Comparison of ENCODE assay signal across 14 cellular contexts in the genomic region with DNA sequence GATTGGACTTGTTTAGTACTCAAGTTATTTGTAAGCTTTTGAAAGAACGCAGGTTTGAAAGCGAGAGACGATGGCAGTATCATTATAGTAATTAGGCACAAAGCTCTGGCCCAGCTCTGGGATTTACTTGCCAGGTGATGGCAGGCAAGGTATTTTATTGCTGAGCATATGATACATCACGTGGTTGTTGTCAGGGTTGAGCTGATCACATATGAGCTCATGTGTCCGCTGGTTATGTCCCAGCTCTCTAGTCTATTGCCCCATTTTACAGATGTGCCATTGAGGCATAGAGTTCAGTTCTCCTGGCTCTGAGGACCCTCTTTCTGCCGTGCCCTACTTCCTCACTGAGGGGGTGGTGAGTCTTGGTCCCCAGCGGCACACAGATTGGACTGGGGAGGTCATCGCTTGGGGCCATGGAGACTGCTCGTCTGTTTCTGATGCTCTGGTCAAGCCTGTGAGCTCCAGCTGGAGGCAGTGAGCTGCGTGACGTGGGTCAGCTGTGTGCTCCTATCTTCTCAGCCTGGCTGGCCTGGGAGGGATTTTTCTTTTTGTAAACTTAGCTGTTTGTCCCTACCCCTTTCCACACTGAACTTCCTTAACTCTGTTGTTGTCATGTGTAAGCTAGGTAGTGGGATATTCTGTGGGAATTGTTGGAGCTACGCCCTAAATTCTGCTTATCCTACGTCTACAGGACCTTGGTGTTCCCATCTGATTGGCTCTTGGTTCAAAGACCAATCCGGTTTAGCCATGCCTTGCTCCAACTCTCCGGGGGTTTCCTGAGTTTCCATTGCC. TPM values are rescaled to one million over a fixed set of nuclear protein-coding genes. Genes with fewer than 3 reads are reported as not detected.
A peak's percentile ranks its signal among the peaks of the same experiment; 100 is the strongest.
DNase-seq lines count a peak whose midpoint lies in the region; ATAC-seq, FAIRE-seq and TF ChIP-seq lines count a peak whose summit lies in the region.
"Had no signal": no experiment of that assay in that cellular context is flagged by ENCODE, and none has a peak within 500 bp of the region (broad histone marks: within the 10 kb centered on the region; RNA-seq: fewer than 3 reads in every experiment).

No MANE protein-coding gene starts in this region.

- H3K9ac ChIP-seq in HepG2 (ENCODE audit: insufficient read depth, low read depth, low read length) (no peak overlapping the region), fibroblast of lung (ENCODE audit: insufficient read depth, low read length) (no peak overlapping the region)

- H4K20me1 ChIP-seq in HepG2 (ENCODE audit: insufficient read depth, low read length) (no peaks in the 10 kb centered on the region), fibroblast of lung (ENCODE audit: control insufficient read depth, extremely low read depth, insufficient read depth, low read length) (no peaks in the 10 kb centered on the region), osteoblast (ENCODE audit: insufficient read depth, low read length) (peaks cover 9% of the 10 kb centered on the region)

- TF ChIP-seq EP300 in HepG2 (IDR thresholded peaks at IDR 0.05; ENCODE audit: low read depth in 2 of 2, low read length in 2 of 2) (no peak), HepG2 (CRISPR knock-in tag; IDR thresholded peaks at IDR 0.05; ENCODE audit: borderline replicate concordance) (no peak)

- POLR2A ChIA-PET in HepG2 (lab: Yijun Ruan, JAX), result no interaction called here

- no peak for TF ChIP-seq RAD21 in HepG2 (CRISPR knock-in tag; IDR thresholded peaks at IDR 0.05)

- H3K36me3 Mint-ChIP-seq in T-helper 17 cell (ENCODE audit: low read depth), result peaks cover 2% of the 10 kb centered on the region

- intact Hi-C loops in HepG2 (cut with micrococcal nuclease; ENCODE audit: unreplicated experiment), result no loop called here
- intact Hi-C loops in right lobe of liver (cut with DNase I), result no loop called here

- no peak overlapping the region for H3K4me3 Mint-ChIP-seq in T-helper 17 cell
- H3K4me3 Mint-ChIP-seq: activated B cell treated with CpG ODN at 0.5 μM for 24 hours, endodermal cell had no signal

- peaks cover 53% of the 10 kb centered on the region for H3K27me3 Mint-ChIP-seq in T-helper 17 cell

- peaks cover 3% of the 10 kb centered on the region; the same call in 1 of the 2 replicates for H3K4me1 ChIP-seq in HepG2 (ENCODE audit: insufficient read depth, low read length)
- H3K4me1 ChIP-seq in right lobe of liver, result peaks cover 0 to 11% (median 5%) of the 10 kb centered on the region in 4 donors
- H3K4me1 ChIP-seq in fibroblast of lung (ENCODE audit: control insufficient read depth, extremely low read depth, insufficient read depth, low read length), result peaks cover 12% of the 10 kb centered on the region
- peaks cover 33% of the 10 kb centered on the region for H3K4me1 ChIP-seq in osteoblast (ENCODE audit: insufficient read depth, low read length)
- H3K4me1 ChIP-seq in HAP-1, result peaks cover 4% of the 10 kb centered on the region; the same call in 1 of the 2 replicates

- H3K27ac Mint-ChIP-seq in T-helper 17 cell, result no peak overlapping the region
- H3K27ac Mint-ChIP-seq: activated B cell treated with CpG ODN at 0.5 μM for 24 hours, endodermal cell had no signal

- no peaks in the 10 kb centered on the region for H3K79me2 ChIP-seq in HepG2 (ENCODE audit: insufficient read depth, low read length)
- H3K79me2 ChIP-seq in fibroblast of lung (ENCODE audit: control insufficient read depth, insufficient read depth, low read length), result peaks cover 12% of the 10 kb centered on the region
- peaks cover 64% of the 10 kb centered on the region for H3K79me2 ChIP-seq in osteoblast (ENCODE audit: insufficient read depth, low read length)

- H3K4me3 ChIP-seq in HepG2 (replicated peaks in 1 of 3; ENCODE audit: insufficient read depth in 1 of 3, low read depth in 2 of 3, low read length in 3 of 3), result no peak overlapping the region
- H3K4me3 ChIP-seq in right lobe of liver, result no peak overlapping the region
- H3K4me3 ChIP-seq in fibroblast of lung (replicated peaks in 1 of 4; ENCODE audit: control extremely low read depth in 1 of 4, insufficient read depth in 1 of 4, low read depth in 3 of 4, low read length in 4 of 4), result no peak overlapping the region
- peak overlapping the region; percentile 80 for H3K4me3 ChIP-seq in osteoblast (ENCODE audit: insufficient read depth, low read length)
- H3K4me3 ChIP-seq in HAP-1, result no peak overlapping the region
- H3K4me3 ChIP-seq: SK-N-MC, upper lobe of left lung had no signal

- H2AFZ ChIP-seq in HepG2 (ENCODE audit: low read length), result no peak overlapping the region
- H2AFZ ChIP-seq in fibroblast of lung (ENCODE audit: low read length), result no peak overlapping the region
- H2AFZ ChIP-seq in osteoblast (ENCODE audit: low read length), result peak overlapping the region; percentile 7

- CTCF ChIA-PET in HepG2 (lab: Yijun Ruan, JAX; ENCODE audit: low intra/inter-chr PET ratio, low total read pairs), result no interaction called here

- no peaks in the 10 kb centered on the region for H3K9me3 ChIP-seq in HepG2 (ENCODE audit: low read length)
- H3K9me3 ChIP-seq in right lobe of liver, result no peaks in the 10 kb centered on the region
- H3K9me3 ChIP-seq in fibroblast of lung (ENCODE audit: control insufficient read depth, insufficient read depth, low read depth, low read length), result no peaks in the 10 kb centered on the region
- no peaks in the 10 kb centered on the region for H3K9me3 ChIP-seq in osteoblast (ENCODE audit: low read depth, low read length)
- H3K9me3 ChIP-seq in T-helper 17 cell (ENCODE audit: control insufficient read depth, low read length, poor library complexity, severe bottlenecking), result no peaks in the 10 kb centered on the region
- H3K9me3 ChIP-seq in HAP-1, result no peaks in the 10 kb centered on the region
- H3K9me3 ChIP-seq: upper lobe of left lung had no signal

- peaks cover 1 to 14% of the 10 kb centered on the region in 2 experiments; a peak in 3 of 5 replicates for H3K27me3 ChIP-seq in HepG2 (ENCODE audit: control insufficient read depth in 1 of 2, insufficient read depth in 2 of 2, low read length in 2 of 2)
- H3K27me3 ChIP-seq in right lobe of liver, result peaks cover 0 to 11% of the 10 kb centered on the region in 2 donors
- no peaks in the 10 kb centered on the region for H3K27me3 ChIP-seq in fibroblast of lung (ENCODE audit: control insufficient read depth, insufficient read depth, low read length)
- H3K27me3 ChIP-seq in osteoblast (ENCODE audit: insufficient read depth, low read length), result no peaks in the 10 kb centered on the region
- H3K27me3 ChIP-seq in HAP-1 (ENCODE audit: low read depth), result no peaks in the 10 kb centered on the region

- DNase-seq in HepG2 (ENCODE audit: low spot score) (no peak), right lobe of liver (no peak), fibroblast of lung (ENCODE audit: low read depth in 2 of 2) (peak in 1 of 2 donors; percentile 21), osteoblast (ENCODE audit: insufficient read length, low spot score, missing footprints) (peak; percentile 83), T-helper 17 cell (no peak), HAP-1 (ENCODE audit: low spot score in 2 of 2) (no peak)
- DNase-seq in activated CD4-positive, CD25-positive, alpha-beta regulatory T cell (lab: John Stamatoyannopoulos, UW), result no peak
- DNase-seq: activated B cell treated with CpG ODN at 0.5 μM for 24 hours; activated CD8-positive, alpha-beta memory T cell treated with anti-CD3 and anti-CD28 coated beads, Interleukin-2, amount 50 U/mL, for 48 hours; NCI-H1694 had no signal

- TF ChIP-seq CTCF in HepG2 (CRISPR knock-in tag; IDR thresholded peaks at IDR 0.05) (no peak), right lobe of liver (IDR thresholded peaks at IDR 0.05) (no peak), fibroblast of lung (conservative IDR thresholded peaks at IDR 0.05 in 1 of 2, IDR thresholded peaks at IDR 0.05 in 1 of 2; ENCODE audit: low read depth in 1 of 2, low read length in 2 of 2) (no peak), osteoblast (IDR thresholded peaks at IDR 0.05; ENCODE audit: extremely low read depth, low read depth, low read length) (no peak)

- in situ Hi-C loops in HepG2 (cut with HindIII; ENCODE audit: extremely low pct_ligation_motif_present, low pct_unique_long_range_greater_than_20kb), result no loop called here
- in situ Hi-C loops in HAP-1 (cut with MboI; ENCODE audit: low sequenced_read_pairs), result no loop called here

- no peak for FAIRE-seq in HepG2 (lab: Jason Lieb, UNC)

- 36% methylated on average over 13 of the region's 15 CpGs for WGBS in HepG2 (ENCODE audit: low lambda C conversion rate)
- 50% methylated on average over 12 of the region's 15 CpGs for WGBS in right lobe of liver (ENCODE audit: insufficient coverage, low coverage, low lambda C conversion rate, missing lambda C conversion rate)

- ATAC-seq in HepG2 (no peak), right lobe of liver (no peak), T-helper 17 cell (no peak), HG03097 (IDR thresholded peaks at IDR 0.05; ENCODE audit: low FRiP score, unreplicated experiment) (no peak)

- no peak overlapping the region for H3K27ac ChIP-seq in HepG2 (ENCODE audit: extremely low read length, insufficient read depth, low read length)
- no peak overlapping the region for H3K27ac ChIP-seq in right lobe of liver
- peak overlapping the region; percentile 70 for H3K27ac ChIP-seq in fibroblast of lung (ENCODE audit: insufficient read depth, low read length)
- peak overlapping the region; percentile 92 for H3K27ac ChIP-seq in osteoblast (ENCODE audit: low read depth, low read length)
- H3K27ac ChIP-seq: SK-N-MC, upper lobe of left lung had no signal

- BruUV-seq in HepG2 (replicated peaks; lab: Mats Ljungman, UMichigan), result no TSS peak

- H3K36me3 ChIP-seq in HepG2 (replicated peaks in 1 of 2; ENCODE audit: control insufficient read depth in 1 of 2, insufficient read depth in 2 of 2, low read length in 2 of 2) (no peaks in the 10 kb centered on the region), right lobe of liver (no peaks in the 10 kb centered on the region), fibroblast of lung (ENCODE audit: control insufficient read depth, insufficient read depth, low read length) (no peaks in the 10 kb centered on the region), osteoblast (ENCODE audit: insufficient read depth, low read length) (peaks cover 12% of the 10 kb centered on the region), HAP-1 (replicated peaks) (no peaks in the 10 kb centered on the region)
- H3K36me3 ChIP-seq: upper lobe of left lung had no signal

- no peak overlapping the region for H3K4me2 ChIP-seq in HepG2 (ENCODE audit: low read depth, low read length)
- H3K4me2 ChIP-seq in fibroblast of lung (ENCODE audit: extremely low read depth, insufficient read depth, low read length), result peak overlapping the region; percentile 52
- peak overlapping the region; percentile 89 for H3K4me2 ChIP-seq in osteoblast (ENCODE audit: insufficient read depth, low read length)

- H3K4me1 Mint-ChIP-seq in T-helper 17 cell, result peaks cover 12% of the 10 kb centered on the region

- no peak for TF ChIP-seq POLR2A in HepG2 (IDR thresholded peaks at IDR 0.05; ENCODE audit: insufficient read depth in 1 of 2, low read depth in 2 of 2, low read length in 2 of 2)
- TF ChIP-seq POLR2A in right lobe of liver (IDR thresholded peaks at IDR 0.05), result no peak

RNA-seq across cellular contexts. Expression of gene NXNL2, which starts 2.2 kb away (rescaled TPM):
- total RNA-seq in HepG2 (2016; rRNA removed; fragmentation: Illumina TruSeq; extraction: Trizol) (not detected in 2 replicates), right lobe of liver (not detected), fibroblast of lung (0.77 and 1.3 TPM in 2 replicates), osteoblast (3.3 and 7.4 TPM in 2 replicates), T-helper 17 cell (not detected)
- total RNA-seq in HepG2 (2016; cell fraction: cytosol; rRNA removed; fragmentation: Illumina TruSeq; extraction: Trizol; ENCODE audit: low read depth), result not detected in 2 replicates
- total RNA-seq in HepG2 (2016; cell fraction: insoluble cytoplasmic fraction; rRNA removed; fragmentation: Illumina TruSeq; extraction: Trizol), result not detected in 2 replicates
- total RNA-seq in HepG2 (2016; cell fraction: membrane; rRNA removed; fragmentation: Illumina TruSeq; extraction: Trizol), result not detected in 2 replicates
- not detected in 2 replicates for total RNA-seq in HepG2 (2016; cell fraction: nucleus; rRNA removed; fragmentation: Illumina TruSeq; extraction: Trizol)
- polyA plus RNA-seq in HepG2 (2011; rRNA removed) (not detected in 2 replicates), fibroblast of lung (0.44 and 0.50 TPM in 2 replicates)
- polyA plus RNA-seq in HepG2 (2011; cell fraction: cytosol; rRNA removed), result not detected in 2 replicates
- polyA plus RNA-seq in HepG2 (2011; cell fraction: nucleus; rRNA removed), result not detected in 2 replicates
- polyA plus RNA-seq in HepG2 (2012), result not detected in 2 replicates
- polyA plus RNA-seq in HepG2 (2016; cell fraction: cytosol; fragmentation: Illumina TruSeq; extraction: Trizol; ENCODE audit: low read depth), result not detected in 2 replicates
- not detected in 2 replicates for polyA plus RNA-seq in HepG2 (2016; cell fraction: insoluble cytoplasmic fraction; fragmentation: Illumina TruSeq; extraction: Trizol; ENCODE audit: low read depth)
- polyA plus RNA-seq in HepG2 (2016; cell fraction: membrane; fragmentation: Illumina TruSeq; extraction: Trizol; ENCODE audit: low read depth), result not detected in 2 replicates
- polyA plus RNA-seq in HepG2 (2016; cell fraction: nucleus; fragmentation: Illumina TruSeq; extraction: Trizol; ENCODE audit: insufficient read depth, low read depth), result not detected in 2 replicates
- polyA minus RNA-seq in HepG2 (2011; rRNA and poly(A)+ RNA removed; ENCODE audit: low replicate concordance), result 1.3 TPM in 1 of 2 replicates, not detected in the other
- polyA minus RNA-seq in HepG2 (2011; cell fraction: cytosol; rRNA and poly(A)+ RNA removed), result not detected in 2 replicates
- polyA minus RNA-seq in HepG2 (2011; cell fraction: nucleus; rRNA and poly(A)+ RNA removed), result not detected in 2 replicates
- polyA plus RNA-seq in fibroblast of lung (2012), result 0.45 and 0.92 TPM in 2 replicates
- 0.41 TPM in 1 of 2 replicates, not detected in the other for polyA minus RNA-seq in fibroblast of lung (ENCODE audit: low replicate concordance)
- total RNA-seq: activated B cell treated with CpG ODN at 0.5 μM for 24 hours, endodermal cell had no signal

Comparison
In these comparisons a context has a peak if more than half of its experiments do, and no peak if none do; other contexts are left out.
1. H3K27ac ChIP-seq: peak in fibroblast of lung (single experiment) and osteoblast (single experiment); none in HepG2 (single experiment) and right lobe of liver (0 of 3).